In genomic region chr18:42048150-42048549, GRCh38 we compare ENCODE assay signal across 10 cellular contexts.
DNase-seq lines count a peak whose midpoint lies in the region; ATAC-seq, FAIRE-seq and TF ChIP-seq lines count a peak whose summit lies in the region.
"Had no signal": no experiment of that assay in that cellular context is flagged by ENCODE, and none has a peak within 500 bp of the region (broad histone marks: within the 10 kb centered on the region; RNA-seq: fewer than 3 reads in every experiment).

No MANE protein-coding gene starts in this region.

- peak; percentile 71 for DNase-seq in SIG-M5 treated with dmso at 0.1 percent for 504 hours (lab: John Stamatoyannopoulos, UW; ENCODE audit: unreplicated experiment)
- DNase-seq in SIG-M5 (lab: John Stamatoyannopoulos, UW): no peak
- peak; percentile 58 for DNase-seq in glomerular visceral epithelial cell (ENCODE audit: extremely low spot score)
- DNase-seq in stomach: no peak
- DNase-seq in urothelium cell line (ENCODE audit: low spot score): no peak
- no peak for DNase-seq in coronary artery (ENCODE audit: low spot score)
- DNase-seq in NCI-H1930 (lab: John Stamatoyannopoulos, UW): no peak
- DNase-seq: 8988T had no signal

- peaks cover 0 to 26% (median 14%) of the 10 kb centered on the region in 4 donors for H3K4me1 ChIP-seq in stomach

- TF ChIP-seq POLR2A in stomach (IDR thresholded peaks at IDR 0.05): no peak

- H3K9me3 ChIP-seq in stomach: no peaks in the 10 kb centered on the region

- H3K36me3 ChIP-seq in stomach: peaks cover 0 to 55% (median 45%) of the 10 kb centered on the region in 4 donors

- H3K4me3 ChIP-seq in stomach (no peak overlapping the region), coronary artery (no peak overlapping the region)

- no peaks in the 10 kb centered on the region for H3K27me3 ChIP-seq in stomach

- no peak for TF ChIP-seq CTCF in stomach (IDR thresholded peaks at IDR 0.05)
- TF ChIP-seq CTCF in coronary artery (IDR thresholded peaks at IDR 0.05): no peak

- ATAC-seq in SK-N-SH treated with all-trans-retinoic acid at 6 μM for 48 hours: peak; percentile 58
- ATAC-seq: Panc1 had no signal

- TF ChIP-seq EP300 in stomach (IDR thresholded peaks at IDR 0.05): no peak

- FAIRE-seq in urothelium cell line (lab: Jason Lieb, UNC): no peak

- H3K27ac ChIP-seq in stomach (peak overlapping the region in 3 of 5 donors; percentile 1 to 35 (median 18)), coronary artery (no peak overlapping the region)

- intact Hi-C loops in stomach (cut with DNase I; ENCODE audit: low total_unique reads): no loop called here

- WGBS in stomach, 5 donors: 29 to 70% (median 51%) methylated on average over 2 of the region's 2 CpGs

TF ChIP-seq in SK-N-SH treated with all-trans-retinoic acid at 6 μM for 48 hours, 23 proteins besides CTCF, POLR2A, EP300 and RAD21:
- no peak for TF ChIP-seq ZFP30 (CRISPR knock-in tag; IDR thresholded peaks at IDR 0.05)
- no peak for TF ChIP-seq ZC3H10 (CRISPR knock-in tag; IDR thresholded peaks at IDR 0.05)
- TF ChIP-seq ZNF8 (CRISPR knock-in tag; IDR thresholded peaks at IDR 0.05): no peak
- TF ChIP-seq PATZ1 (CRISPR knock-in tag; IDR thresholded peaks at IDR 0.05; ENCODE audit: borderline replicate concordance): no peak
- no peak for TF ChIP-seq ZFP3 (CRISPR knock-in tag; IDR thresholded peaks at IDR 0.05)
- no peak for TF ChIP-seq ARNTL (CRISPR knock-in tag; IDR thresholded peaks at IDR 0.05; ENCODE audit: borderline replicate concordance, low read depth)
- no peak for TF ChIP-seq CSDC2 (CRISPR knock-in tag; IDR thresholded peaks at IDR 0.05)
- TF ChIP-seq ZNF70 (CRISPR knock-in tag; IDR thresholded peaks at IDR 0.05): no peak
- no peak for TF ChIP-seq TOX (CRISPR knock-in tag; IDR thresholded peaks at IDR 0.05; ENCODE audit: borderline replicate concordance)
- TF ChIP-seq ESRRG (CRISPR knock-in tag; IDR thresholded peaks at IDR 0.05): no peak
- no peak for TF ChIP-seq PPARA (CRISPR knock-in tag; IDR thresholded peaks at IDR 0.05; ENCODE audit: borderline replicate concordance)
- TF ChIP-seq POU6F1 (CRISPR knock-in tag; IDR thresholded peaks at IDR 0.05; ENCODE audit: borderline replicate concordance, low read depth): no peak
- TF ChIP-seq ISL1 (CRISPR knock-in tag; IDR thresholded peaks at IDR 0.05): no peak
- TF ChIP-seq CREB5 (CRISPR knock-in tag; IDR thresholded peaks at IDR 0.05; ENCODE audit: low read depth): no peak
- TF ChIP-seq ZNF565 (CRISPR knock-in tag; conservative IDR thresholded peaks at IDR 0.05; ENCODE audit: low read depth): no peak
- no peak for TF ChIP-seq RARB (CRISPR knock-in tag; IDR thresholded peaks at IDR 0.05)
- no peak for TF ChIP-seq GLIS3 (CRISPR knock-in tag; IDR thresholded peaks at IDR 0.05)
- TF ChIP-seq TCF4 (CRISPR knock-in tag; IDR thresholded peaks at IDR 0.05; ENCODE audit: borderline replicate concordance): no peak

Comparison
In these comparisons a context has a peak if more than half of its experiments do, and no peak if none do; other contexts are left out.
1. DNase-seq: peak in SIG-M5 treated with dmso at 0.1 percent for 504 hours (single experiment) and glomerular visceral epithelial cell (single experiment); none in SIG-M5 (single experiment), stomach (single experiment), urothelium cell line (single experiment), coronary artery (single experiment) and NCI-H1930 (0 of 2).
2. H3K27ac ChIP-seq: peak in stomach (3 of 5); none in coronary artery (0 of 2).